Comparison of ENCODE assay signal across 8 cellular contexts in the genomic region with DNA sequence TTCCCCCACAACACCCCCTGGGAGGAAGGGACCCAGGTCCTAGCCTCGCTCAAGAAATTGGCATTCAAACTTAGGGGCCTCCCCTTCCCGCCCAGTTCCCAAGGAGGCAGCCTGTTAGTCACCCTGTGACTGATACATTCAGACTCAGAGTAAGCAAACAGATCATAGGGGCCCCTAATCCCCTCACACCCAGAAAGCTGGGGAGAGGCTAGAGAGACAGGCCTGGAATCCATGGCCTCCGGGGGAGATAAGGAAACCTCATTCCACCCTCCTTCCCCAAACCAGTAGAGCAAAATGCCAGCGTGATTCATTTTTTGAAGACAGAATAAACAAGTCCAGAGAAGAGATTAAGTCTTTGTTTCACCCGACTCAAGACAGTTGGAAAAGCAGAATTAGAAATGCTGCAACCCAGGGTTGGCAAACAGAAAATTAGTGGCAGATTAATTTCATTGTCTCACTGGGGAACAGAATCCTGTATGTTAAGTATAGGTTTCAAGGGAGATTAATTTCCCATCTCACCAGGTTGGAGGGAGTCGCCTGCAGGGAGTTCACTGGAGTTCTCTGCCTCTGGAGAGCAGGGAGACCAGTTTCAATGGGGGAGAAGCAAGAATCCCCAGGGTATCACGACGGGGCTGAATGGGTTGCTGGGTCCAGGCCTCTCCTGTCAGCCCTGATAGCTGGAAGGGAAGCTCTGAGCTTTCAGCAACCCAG.
DNase-seq lines count a peak whose midpoint lies in the region; ATAC-seq and TF ChIP-seq lines count a peak whose summit lies in the region.

No MANE protein-coding gene starts in this region.

- H4K20me1 ChIP-seq in HCT116 (ENCODE audit: insufficient read depth): no peaks in the 10 kb centered on the region

- H3K79me2 ChIP-seq in HCT116 (ENCODE audit: insufficient read depth, low read length): no peaks in the 10 kb centered on the region

- peak overlapping the region; percentile 1 for H2AFZ ChIP-seq in HCT116 (ENCODE audit: low read depth, low read length, poor library complexity, severe bottlenecking)

- intact Hi-C loops in HCT116 (cut with micrococcal nuclease): no loop called here

- H3K27ac ChIP-seq in HCT116 (ENCODE audit: low read depth, low read length): peak overlapping the region; percentile 38

- no peak overlapping the region for H3K4me3 Mint-ChIP-seq in activated T-cell treated with anti-CD3 and anti-CD28 coated beads, Interleukin-2, amount 50 U/mL, for 24 hours

- DNase-seq in AG10803 (ENCODE audit: low read depth) (peak; percentile 65), HCT116 (ENCODE audit: low read depth, low spot score) (no peak), islet precursor cell (peak; percentile 91), dermis blood vessel endothelial cell (no peak), NCI-H526 treated with DMSO at 0.1 percent for 48 hours (lab: John Stamatoyannopoulos, UW) (no peak), NCI-H748 (lab: John Stamatoyannopoulos, UW; ENCODE audit: unreplicated experiment) (no peak)
- DNase-seq in activated T-cell treated with anti-CD3 and anti-CD28 coated beads, Interleukin-2, amount 50 U/mL, for 24 hours: peak; percentile 59

- H3K9me3 Mint-ChIP-seq in activated T-cell treated with anti-CD3 and anti-CD28 coated beads, Interleukin-2, amount 50 U/mL, for 24 hours: no peaks in the 10 kb centered on the region

- no peak for TF ChIP-seq CTCF in AG10803 (conservative IDR thresholded peaks at IDR 0.05; ENCODE audit: low read length)
- no peak for TF ChIP-seq CTCF in HCT116 (IDR thresholded peaks at IDR 0.05 in 2 of 3, conservative IDR thresholded peaks at IDR 0.05 in 1 of 3; ENCODE audit: borderline replicate concordance in 1 of 3, insufficient read depth in 1 of 3, low read depth in 2 of 3, low read length in 2 of 3)

- H3K36me3 ChIP-seq in HCT116 (ENCODE audit: control insufficient read depth in 1 of 2, insufficient read depth in 2 of 2, low read length in 2 of 2): no peaks in the 10 kb centered on the region

- TF ChIP-seq RAD21 in HCT116 (IDR thresholded peaks at IDR 0.05; ENCODE audit: low read depth): no peak

- H3K4me3 ChIP-seq in AG10803 (ENCODE audit: low read length) (no peak overlapping the region), HCT116 (replicated peaks in 1 of 2; ENCODE audit: low read depth in 1 of 2, low read length in 2 of 2) (peak overlapping the region in 1 of 2 experiments; percentile 14; a peak in 2 of 4 replicates)

- peaks cover 31% of the 10 kb centered on the region for H3K27me3 Mint-ChIP-seq in activated T-cell treated with anti-CD3 and anti-CD28 coated beads, Interleukin-2, amount 50 U/mL, for 24 hours

- H3K9ac ChIP-seq in HCT116 (ENCODE audit: low read length): peak overlapping the region; percentile 13

- H3K4me1 ChIP-seq in HCT116 (ENCODE audit: control insufficient read depth in 1 of 2, insufficient read depth in 2 of 2, low read length in 2 of 2): peaks cover 40 to 48% of the 10 kb centered on the region in 2 experiments

- no peaks in the 10 kb centered on the region for H3K36me3 Mint-ChIP-seq in activated T-cell treated with anti-CD3 and anti-CD28 coated beads, Interleukin-2, amount 50 U/mL, for 24 hours (ENCODE audit: low read depth)

- H3K9me3 ChIP-seq in HCT116 (ENCODE audit: control insufficient read depth in 1 of 2, insufficient read depth in 1 of 2, low read depth in 1 of 2, low read length in 2 of 2): no peaks in the 10 kb centered on the region

- H3K4me2 ChIP-seq in HCT116 (ENCODE audit: low read length): peak overlapping the region; percentile 66

- BruUV-seq in HCT116 (replicated peaks; lab: Mats Ljungman, UMichigan): no TSS peak

- RAD21 ChIA-PET in HCT116 (lab: Charles Lee; ENCODE audit: low non-redundant PET in 1 of 2, low total read pairs in 2 of 2, uncharacterized antibody in 2 of 2, unreplicated experiment in 2 of 2): interaction anchor here in 1 of 2 experiments (0.7 kb wide), 1 partner anchor 396 kb away, joined by 3 read pairs; no protein-coding TSS in a partner anchor

- peaks cover 4% of the 10 kb centered on the region; the same call in 1 of the 2 replicates for H3K27me3 ChIP-seq in HCT116 (ENCODE audit: insufficient read depth, low read length)

- H3K4me1 Mint-ChIP-seq in activated T-cell treated with anti-CD3 and anti-CD28 coated beads, Interleukin-2, amount 50 U/mL, for 24 hours (ENCODE audit: low read depth): peaks cover 73% of the 10 kb centered on the region

- CTCF ChIA-PET in HCT116 (lab: Charles Lee): no interaction called here

- POLR2A ChIA-PET in HCT116 (lab: Charles Lee): no interaction called here

- TF ChIP-seq POLR2A in HCT116 (IDR thresholded peaks at IDR 0.05; ENCODE audit: borderline replicate concordance, extremely low read depth, insufficient read depth, insufficient read length): no peak

- ATAC-seq in HCT116: peak; percentile 75
- no peak for ATAC-seq in GM19467 (IDR thresholded peaks at IDR 0.05; ENCODE audit: unreplicated experiment)

- no peaks in the 10 kb centered on the region for H3K9me2 ChIP-seq in HCT116 (ENCODE audit: insufficient read depth)

- H3K27ac Mint-ChIP-seq in activated T-cell treated with anti-CD3 and anti-CD28 coated beads, Interleukin-2, amount 50 U/mL, for 24 hours: no peak overlapping the region

TF ChIP-seq in HCT116, 20 proteins besides CTCF, POLR2A, EP300 and RAD21:
- no peak for TF ChIP-seq FOSL1 (IDR thresholded peaks at IDR 0.05; ENCODE audit: low read depth)
- TF ChIP-seq POLR2AphosphoS5 (IDR thresholded peaks at IDR 0.05; ENCODE audit: low read depth, low read length): peak; percentile 52; the same call in 1 of the 2 replicates
- TF ChIP-seq YY1 (IDR thresholded peaks at IDR 0.05; ENCODE audit: extremely low read depth, insufficient replicate concordance, low read depth, low read length): peak; percentile 58
- no peak for TF ChIP-seq ZNF274 (IDR thresholded peaks at IDR 0.05; ENCODE audit: low read depth, low read length)

Comparison
In these comparisons a context has a peak if more than half of its experiments do, and no peak if none do; other contexts are left out.
1. DNase-seq: peak in AG10803 (single experiment), activated T-cell treated with anti-CD3 and anti-CD28 coated beads, Interleukin-2, amount 50 U/mL, for 24 hours (single experiment) and islet precursor cell (single experiment); none in HCT116 (single experiment), dermis blood vessel endothelial cell (single experiment), NCI-H526 treated with DMSO at 0.1 percent for 48 hours (single experiment) and NCI-H748 (single experiment).